1 cellular context compared by ENCODE assay signal in the genomic region with DNA sequence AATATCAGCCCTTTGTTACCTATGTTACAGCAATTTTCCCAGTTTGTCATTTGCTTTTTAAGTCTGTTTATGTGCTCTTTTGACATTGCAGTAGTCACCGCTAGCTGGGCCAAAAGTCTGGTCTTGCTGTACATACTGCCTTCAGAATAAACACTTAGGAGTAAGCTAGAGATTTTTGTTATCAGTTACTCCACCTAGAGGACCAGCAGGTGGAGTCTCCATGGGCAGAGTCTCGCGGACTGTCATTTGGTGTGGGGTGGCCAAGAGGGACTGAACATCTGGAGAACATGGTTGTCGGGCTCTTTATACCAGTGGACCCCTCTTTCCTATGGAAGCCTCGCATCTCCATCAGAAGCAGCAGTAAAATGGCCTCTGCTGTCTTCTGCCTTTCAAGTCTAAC.
TF ChIP-seq lines count a peak whose summit lies in the region.

No MANE protein-coding gene starts in this region.

TF ChIP-seq in GM12878, 131 proteins besides CTCF, POLR2A, EP300 and RAD21:
- TF ChIP-seq, protein P1, sequence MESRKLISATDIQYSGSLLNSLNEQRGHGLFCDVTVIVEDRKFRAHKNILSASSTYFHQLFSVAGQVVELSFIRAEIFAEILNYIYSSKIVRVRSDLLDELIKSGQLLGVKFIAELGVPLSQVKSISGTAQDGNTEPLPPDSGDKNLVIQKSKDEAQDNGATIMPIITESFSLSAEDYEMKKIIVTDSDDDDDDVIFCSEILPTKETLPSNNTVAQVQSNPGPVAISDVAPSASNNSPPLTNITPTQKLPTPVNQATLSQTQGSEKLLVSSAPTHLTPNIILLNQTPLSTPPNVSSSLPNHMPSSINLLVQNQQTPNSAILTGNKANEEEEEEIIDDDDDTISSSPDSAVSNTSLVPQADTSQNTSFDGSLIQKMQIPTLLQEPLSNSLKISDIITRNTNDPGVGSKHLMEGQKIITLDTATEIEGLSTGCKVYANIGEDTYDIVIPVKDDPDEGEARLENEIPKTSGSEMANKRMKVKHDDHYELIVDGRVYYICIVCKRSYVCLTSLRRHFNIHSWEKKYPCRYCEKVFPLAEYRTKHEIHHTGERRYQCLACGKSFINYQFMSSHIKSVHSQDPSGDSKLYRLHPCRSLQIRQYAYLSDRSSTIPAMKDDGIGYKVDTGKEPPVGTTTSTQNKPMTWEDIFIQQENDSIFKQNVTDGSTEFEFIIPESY (IDR thresholded peaks at IDR 0.05) = peak; percentile 95
- TF ChIP-seq HDAC2 (IDR thresholded peaks at IDR 0.05) (no peak), YY1 (IDR thresholded peaks at IDR 0.05; ENCODE audit: low read depth, low read length) (0 out of 2 replicates have a peak, but pooled peaks have one; percentile 35)
